Comparison of ENCODE assay signal across 13 cellular contexts in genomic region chr3:21705769-21706168, GRCh38. TPM values are rescaled to one million over a fixed set of nuclear protein-coding genes. Genes with fewer than 3 reads are reported as not detected.
DNase-seq lines count a peak whose midpoint lies in the region; ATAC-seq and TF ChIP-seq lines count a peak whose summit lies in the region.
"Had no signal": no experiment of that assay in that cellular context is flagged by ENCODE, and none has a peak within 500 bp of the region (broad histone marks: within the 10 kb centered on the region; RNA-seq: fewer than 3 reads in every experiment).

No MANE protein-coding gene starts in this region.

- no peak overlapping the region for H3K4me3 Mint-ChIP-seq in endothelial cell (ENCODE audit: unreplicated experiment)
- H3K4me3 Mint-ChIP-seq: dendritic cell treated with granulocyte-macrophage colony-stimulating factor and Interleukin-4, amounts not matched to agents 40 ng/mL and 50 ng/mL, for 4 days; T-helper 17 cell had no signal

- H3K4me1 ChIP-seq in GM23248 (ENCODE audit: insufficient read depth), result peaks cover 26% of the 10 kb centered on the region
- H3K4me1 ChIP-seq in adrenal gland (replicated peaks in 1 of 2), result no peaks in the 10 kb centered on the region
- no peaks in the 10 kb centered on the region for H3K4me1 ChIP-seq in psoas muscle

- H3F3A ChIP-seq in GM23248 (ENCODE audit: insufficient read depth), result peaks cover 13% of the 10 kb centered on the region

- H3K4me3 ChIP-seq in GM23248 (0 out of 2 replicates have a peak overlapping the region, but pooled peaks have one; percentile 6), adrenal gland (no peak overlapping the region), foreskin fibroblast (ENCODE audit: low read depth in 1 of 2, low read length in 2 of 2) (no peak overlapping the region), psoas muscle (no peak overlapping the region)
- H3K4me3 ChIP-seq: skin epidermis had no signal

- TF ChIP-seq CTCF in adrenal gland (IDR thresholded peaks at IDR 0.05), result no peak
- TF ChIP-seq CTCF in foreskin fibroblast (IDR thresholded peaks at IDR 0.05; ENCODE audit: low read depth, low read length), result no peak
- no peak for TF ChIP-seq CTCF in psoas muscle (IDR thresholded peaks at IDR 0.05)
- TF ChIP-seq CTCF in endothelial cell (IDR thresholded peaks at IDR 0.05; ENCODE audit: unreplicated experiment), result no peak

- peak overlapping the region; percentile 49 for H3K4me2 ChIP-seq in GM23248 (ENCODE audit: unreplicated experiment)

- no peaks in the 10 kb centered on the region for H3K27me3 ChIP-seq in GM23248 (replicated peaks; ENCODE audit: insufficient read depth)
- no peaks in the 10 kb centered on the region for H3K27me3 ChIP-seq in adrenal gland
- no peaks in the 10 kb centered on the region for H3K27me3 ChIP-seq in psoas muscle (ENCODE audit: insufficient read depth in 3 of 3, low read length in 2 of 3)

- peak overlapping the region; percentile 71 for H3K27ac ChIP-seq in GM23248
- H3K27ac ChIP-seq in adrenal gland, result no peak overlapping the region
- no peak overlapping the region for H3K27ac ChIP-seq in psoas muscle

- DNase-seq in GM23248, result peak; percentile 95
- DNase-seq in adrenal gland, result peak; percentile 48 to 78 (median 68)
- DNase-seq in foreskin fibroblast, result peak; percentile 94 to 95
- DNase-seq in psoas muscle, result peak; percentile 62 to 64
- no peak for DNase-seq in NCI-H2227 (lab: John Stamatoyannopoulos, UW; ENCODE audit: unreplicated experiment)
- no peak for DNase-seq in stimulated activated naive CD8-positive, alpha-beta T cell treated with anti-CD3 and anti-CD28 coated beads, Interleukin-15, Interleukin-2, amounts not matched to agents 100 U/mL and 50 U/mL, for 24 hours
- no peak for DNase-seq in endothelial cell (ENCODE audit: low spot score)
- DNase-seq: NCI-H510A treated with DMSO at 0.1 percent for 48 hours, T-helper 17 cell had no signal

- TF ChIP-seq POLR2A in adrenal gland (IDR thresholded peaks at IDR 0.05), result no peak

- H3K9me3 Mint-ChIP-seq in endothelial cell (ENCODE audit: unreplicated experiment), result no peaks in the 10 kb centered on the region

- H3K9me3 ChIP-seq in GM23248 (ENCODE audit: low read depth) (no peaks in the 10 kb centered on the region), adrenal gland (replicated peaks in 1 of 3) (no peaks in the 10 kb centered on the region), psoas muscle (no peaks in the 10 kb centered on the region)

- intact Hi-C loops in adrenal gland (cut with DNase I) (no loop called here), psoas muscle (cut with DNase I) (no loop called here)

- in situ Hi-C loops in GM23248 (cut with MboI), result no loop called here

- H3K4me1 Mint-ChIP-seq in endothelial cell (ENCODE audit: unreplicated experiment), result no peaks in the 10 kb centered on the region
- H3K4me1 Mint-ChIP-seq: T-helper 17 cell had no signal

- peaks cover 3% of the 10 kb centered on the region for H3K27me3 Mint-ChIP-seq in endothelial cell (ENCODE audit: unreplicated experiment)
- H3K27me3 Mint-ChIP-seq: dendritic cell treated with granulocyte-macrophage colony-stimulating factor and Interleukin-4, amounts not matched to agents 40 ng/mL and 50 ng/mL, for 4 days; T-helper 17 cell had no signal

- H3K79me2 ChIP-seq in GM23248 (ENCODE audit: insufficient read depth), result no peaks in the 10 kb centered on the region

- 2% methylated on average over 3 of the region's 3 CpGs for WGBS in GM23248 (ENCODE audit: low coverage in 1 of 2, low lambda C conversion rate in 2 of 2, missing lambda C conversion rate in 2 of 2), 2 experiments
- 30 to 45% (median 39%) methylated on average over 3 of the region's 3 CpGs for WGBS in adrenal gland, 4 donors
- 9 to 17% (median 15%) methylated on average over 3 of the region's 3 CpGs for WGBS in psoas muscle, 3 donors

- H3K36me3 ChIP-seq in GM23248 (ENCODE audit: low read depth), result no peaks in the 10 kb centered on the region
- H3K36me3 ChIP-seq in adrenal gland (replicated peaks in 1 of 2), result no peaks in the 10 kb centered on the region
- H3K36me3 ChIP-seq in psoas muscle (ENCODE audit: insufficient read depth in 1 of 2, low read depth in 1 of 2), result no peaks in the 10 kb centered on the region

- no peaks in the 10 kb centered on the region for H4K20me1 ChIP-seq in GM23248 (ENCODE audit: insufficient read depth)

- no peaks in the 10 kb centered on the region for H3K36me3 Mint-ChIP-seq in endothelial cell (ENCODE audit: low read depth, unreplicated experiment)

- no peak overlapping the region for H2AFZ ChIP-seq in GM23248

- peak overlapping the region; percentile 42 for H3K9ac ChIP-seq in GM23248

- peak; percentile 80 to 99 (median 88) for ATAC-seq in psoas muscle
- no peak for ATAC-seq in stimulated activated naive CD8-positive, alpha-beta T cell treated with anti-CD3 and anti-CD28 coated beads, Interleukin-15, Interleukin-2, amounts not matched to agents 100 U/mL and 50 U/mL, for 24 hours
- ATAC-seq in GM21360 (IDR thresholded peaks at IDR 0.05; ENCODE audit: unreplicated experiment), result no peak
- ATAC-seq: T-helper 17 cell had no signal

- H3K9me2 ChIP-seq in GM23248 (ENCODE audit: insufficient read depth), result no peaks in the 10 kb centered on the region

- H3K27ac Mint-ChIP-seq in endothelial cell (ENCODE audit: unreplicated experiment), result no peak overlapping the region
- H3K27ac Mint-ChIP-seq: dendritic cell treated with granulocyte-macrophage colony-stimulating factor and Interleukin-4, amounts not matched to agents 40 ng/mL and 50 ng/mL, for 4 days; T-helper 17 cell had no signal

RNA-seq across cellular contexts. Expression of gene ZNF385D, which starts 45.2 kb away (rescaled TPM):
- total RNA-seq in GM23248 (2014; rRNA removed; shearing (Covaris generic)), result 0.76 and 0.97 TPM in 2 replicates
- polyA plus RNA-seq in GM23248 (2016; fragmentation: Nextera tagmentation; extraction: Ambion mirVana), result 11.5 and 13.8 TPM in 2 replicates
- 1 to 10 TPM in 2 of 8 donors, under 1 TPM in 6; 0.09 to 1.3 (median 0.44) TPM for total RNA-seq in adrenal gland
- polyA plus RNA-seq in adrenal gland, result under 1 TPM; 0.40 to 0.82 (median 0.81) TPM
- 1 to 10 TPM; 1.7 to 7.1 (median 4.9) TPM for total RNA-seq in psoas muscle
- 1 to 10 TPM in 2 of 3 donors, under 1 TPM in 1; 0.55 to 8.7 (median 1.2) TPM for polyA plus RNA-seq in psoas muscle
- 0.41 TPM for total RNA-seq in endothelial cell (ENCODE audit: unreplicated experiment)
- total RNA-seq: Daoy had no signal

Comparison
In these comparisons a context has a peak if more than half of its experiments do, and no peak if none do; other contexts are left out.
1. DNase-seq: peak in GM23248 (single experiment), adrenal gland (7 of 7), foreskin fibroblast (2 of 2) and psoas muscle (2 of 2); none in NCI-H2227 (single experiment), stimulated activated naive CD8-positive, alpha-beta T cell treated with anti-CD3 and anti-CD28 coated beads, Interleukin-15, Interleukin-2, amounts not matched to agents 100 U/mL and 50 U/mL, for 24 hours (single experiment) and endothelial cell (single experiment).
2. ATAC-seq: peak in psoas muscle (4 of 4); none in stimulated activated naive CD8-positive, alpha-beta T cell treated with anti-CD3 and anti-CD28 coated beads, Interleukin-15, Interleukin-2, amounts not matched to agents 100 U/mL and 50 U/mL, for 24 hours (single experiment) and GM21360 (single experiment).